ENCODE assay signal across 8 cellular contexts in genomic region chr12:6635856-6636521, GRCh38. TPM values are rescaled to one million over a fixed set of nuclear protein-coding genes. Genes with fewer than 3 reads are reported as not detected.
A peak's percentile ranks its signal among the peaks of the same experiment; 100 is the strongest.
DNase-seq lines count a peak whose midpoint lies in the region; TF ChIP-seq lines count a peak whose summit lies in the region.

Gene LPAR5, minus strand, starts transcription at chr12:6635959. Its CDS starts 14,711 bp downstream, at chr12:6621248.

- peak within 1 kb of the TSS; percentile 2 for H2AFZ ChIP-seq in mammary epithelial cell (ENCODE audit: low read depth, low read length)

- no peak within 1 kb of the TSS for H3K9ac ChIP-seq in mammary epithelial cell (ENCODE audit: insufficient read depth, low read length)

- no peaks in the 10 kb centered on the region for H3K79me2 ChIP-seq in mammary epithelial cell (ENCODE audit: insufficient read depth, low read length)

- 62% methylated on average over 13 of the region's 17 CpGs for WGBS in mammary epithelial cell (ENCODE audit: low coverage, missing lambda C conversion rate)

- peaks cover 5% of the 10 kb centered on the region for H3K4me1 ChIP-seq in mammary epithelial cell (ENCODE audit: insufficient read depth, low read length)
- peaks cover 80% of the 10 kb centered on the region for H3K4me1 ChIP-seq in mononuclear cell (ENCODE audit: insufficient read depth, low read length)

- in situ Hi-C loops in mammary epithelial cell (cut with MboI; ENCODE audit: low sequenced_read_pairs in 2 of 2), result no loop called here

- H3K4me2 ChIP-seq in mammary epithelial cell (ENCODE audit: insufficient read depth, low read depth, low read length), result no peak within 1 kb of the TSS

- intact Hi-C loops in mammary epithelial cell (cut with micrococcal nuclease), result no loop called here

- no TSS peak for BruUV-seq in mammary epithelial cell (replicated peaks; lab: Mats Ljungman, UMichigan)

- no peak within 1 kb of the TSS for H3K4me3 ChIP-seq in mammary epithelial cell (replicated peaks in 1 of 3; ENCODE audit: insufficient read depth in 1 of 3, low read depth in 2 of 3, low read length in 3 of 3)
- H3K4me3 ChIP-seq in mononuclear cell (ENCODE audit: low read length), result peak within 1 kb of the TSS; percentile 35

- H3K9me3 ChIP-seq in mammary epithelial cell (replicated peaks; ENCODE audit: insufficient read depth, low read length), result no peaks in the 10 kb centered on the region
- H3K9me3 ChIP-seq in mononuclear cell (ENCODE audit: low read depth, low read length), result no peaks in the 10 kb centered on the region

- H3K27ac ChIP-seq in mammary epithelial cell (ENCODE audit: insufficient read depth, low read depth, low read length), result no peak within 1 kb of the TSS

- CTCF ChIA-PET in mammary epithelial cell (lab: Charles Lee; ENCODE audit: low non-redundant PET), result interaction anchor here (0.7 kb wide), 1 partner anchor 80 kb away, joined by 3 read pairs; no protein-coding TSS in a partner anchor

- DNase-seq in Ammon's horn (ENCODE audit: low spot score) (peak; percentile 61), GM19238 (ENCODE audit: insufficient read length, low spot score) (peak; percentile 52), NAMALWA (ENCODE audit: low spot score) (peak; percentile 50), mammary epithelial cell (peak; percentile 69), NCI-H1105 (lab: John Stamatoyannopoulos, UW) (no peak), NCI-H82 (lab: John Stamatoyannopoulos, UW) (no peak)
- DNase-seq in stimulated activated CD4-positive, alpha-beta T cell treated with anti-CD3 and anti-CD28 coated beads, Interleukin-12 subunit alpha, Interleukin-12 subunit beta, amount 100 ng/mL, for 4 hours, result no peak

- H3K36me3 ChIP-seq in mammary epithelial cell (ENCODE audit: insufficient read depth, low read length), result no peaks in the 10 kb centered on the region

- no peak for TF ChIP-seq CTCF in mammary epithelial cell (conservative IDR thresholded peaks at IDR 0.05 in 1 of 2, IDR thresholded peaks at IDR 0.05 in 1 of 2; ENCODE audit: extremely low read depth in 1 of 2, insufficient read depth in 1 of 2, low read depth in 1 of 2, low read length in 2 of 2)

- no peaks in the 10 kb centered on the region for H4K20me1 ChIP-seq in mammary epithelial cell (ENCODE audit: insufficient read depth, low read length)

- dilution Hi-C loops in mammary epithelial cell (cut with HindIII; ENCODE audit: low sequenced_read_pairs), result loop anchor here (10.0 kb wide), 1 partner anchor 159 kb away; no protein-coding TSS in a partner anchor

- H3K27me3 ChIP-seq in mammary epithelial cell (ENCODE audit: insufficient read depth, low read length), result no peaks in the 10 kb centered on the region
- H3K27me3 ChIP-seq in mononuclear cell (ENCODE audit: insufficient read depth, low read length), result no peaks in the 10 kb centered on the region

RNA-seq across cellular contexts. Expression of gene LPAR5, which starts in this region (rescaled TPM):
- under 1 TPM in 1 of 2 donors, not detected in 1; 0.14 TPM for total RNA-seq in mammary epithelial cell
- 0.12 TPM for polyA plus RNA-seq in mammary epithelial cell
- not detected for polyA minus RNA-seq in mammary epithelial cell
- total RNA-seq in mononuclear cell, result 4.1 TPM

Comparison
In these comparisons a context has a peak if more than half of its experiments do, and no peak if none do; other contexts are left out.
1. Peak in DNase-seq in mammary epithelial cell; RNA of the gene not detected or under 1 TPM.
2. DNase-seq: peak in Ammon's horn (single experiment), GM19238 (single experiment) and NAMALWA (single experiment); none in NCI-H1105 (single experiment), stimulated activated CD4-positive, alpha-beta T cell treated with anti-CD3 and anti-CD28 coated beads, Interleukin-12 subunit alpha, Interleukin-12 subunit beta, amount 100 ng/mL, for 4 hours (single experiment) and NCI-H82 (single experiment).